Comparison of ENCODE assay signal across 22 cellular contexts in the genomic region with DNA sequence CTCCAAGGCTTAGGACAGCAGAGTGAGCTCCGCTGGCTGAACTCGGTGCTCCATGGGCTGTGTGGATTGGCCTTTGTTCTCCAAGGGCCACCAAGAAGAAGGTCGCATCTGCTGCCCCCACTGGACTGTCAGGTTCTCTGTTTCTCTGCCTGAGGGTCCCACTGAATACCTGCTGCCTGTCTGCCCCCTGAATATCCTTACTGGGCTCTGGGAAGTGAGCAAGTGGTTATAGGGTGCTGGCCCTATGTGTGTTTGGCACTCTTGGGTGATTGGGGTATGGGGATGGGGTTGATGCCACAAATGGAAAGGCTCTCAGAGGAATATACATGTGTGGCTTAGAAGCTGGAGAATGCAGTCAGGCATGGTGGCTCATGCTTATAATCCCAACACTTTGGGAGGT.
"Had no signal": no experiment of that assay in that cellular context is flagged by ENCODE, and none has a peak within 500 bp of the region (broad histone marks: within the 10 kb centered on the region; RNA-seq: fewer than 3 reads in every experiment).

No MANE protein-coding gene starts in this region.

- H3K9me3 ChIP-seq: SK-N-SH had no signal

- DNase-seq: Kasumi-1; NCI-H1092 treated with DMSO at 0.1 percent for 48 hours; NCI-H1436; NCI-H187; NCI-H2029; NCI-H2081 treated with DMSO at 0.1 percent for 48 hours; NCI-H2171; NCI-H226; NCI-H446; NCI-H510A; NCI-H524 treated with DMSO at 0.1 percent for 48 hours; NCI-H69; NCI-H774; NK-92 treated with Interleukin-12 subunit alpha and Interleukin-12 subunit beta, amount 100 ng/mL, for 24 hours; PC-3; SHP77; SK-N-SH; SW 1271 had no signal

- H3K4me2 ChIP-seq: KMS-11, SK-N-SH had no signal

- ATAC-seq: K562, Panc1, PC-3 had no signal

- H3K27ac ChIP-seq: KMS-11, RWPE1 had no signal

- H3K9ac ChIP-seq: KMS-11, SK-N-SH had no signal

- H3K4me3 ChIP-seq: K562 had no signal

- FAIRE-seq: K562 had no signal
